In the genomic region with DNA sequence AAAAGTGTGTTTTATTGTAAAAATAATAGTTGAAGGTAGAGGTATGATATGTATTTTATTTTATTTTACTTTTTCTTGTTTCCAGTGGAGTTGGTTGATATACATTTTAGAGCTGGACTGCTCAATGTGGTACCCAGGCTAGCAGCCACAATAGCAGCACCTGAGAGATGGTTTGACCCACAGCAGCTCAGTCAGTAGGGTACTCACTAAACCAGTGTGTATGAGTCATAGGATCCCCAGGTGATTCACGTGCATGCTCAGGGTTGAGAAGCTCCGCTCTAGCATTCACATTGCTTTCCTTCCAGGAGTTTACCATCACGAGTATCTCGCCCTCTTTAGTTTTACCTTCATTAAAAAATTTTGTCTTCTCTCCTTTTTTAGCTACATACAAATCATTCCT, we compare ENCODE assay signal across 22 cellular contexts.
"Had no signal": no experiment of that assay in that cellular context is flagged by ENCODE, and none has a peak within 500 bp of the region (broad histone marks: within the 10 kb centered on the region; RNA-seq: fewer than 3 reads in every experiment).

No MANE protein-coding gene starts in this region.

- FAIRE-seq: endometrium had no signal

- H3K36me3 ChIP-seq: breast epithelium, heart right ventricle, left lung, lower lobe of right lung, neural progenitor cell, spleen, tibial nerve had no signal

- ATAC-seq: activated CD8-positive, alpha-beta memory T cell treated with anti-CD3 and anti-CD28 coated beads, Interleukin-2, amount 10 ng/mL, durations not matched to agents 7 days and 5 days; activated CD8-positive, alpha-beta T cell treated with anti-CD3 and anti-CD28 coated beads, Interleukin-2, amount 10 ng/mL, durations not matched to agents 7 days and 5 days; activated naive CD4-positive, alpha-beta T cell treated with anti-CD3 and anti-CD28 coated beads, Interleukin-2, amount 50 U/mL, for 72 hours; heart right ventricle; left lung; lower lobe of right lung; natural killer cell; right cardiac atrium had no signal

- H3K27ac ChIP-seq: breast epithelium, heart right ventricle, left lung, lower lobe of right lung, neural progenitor cell, spleen, tibial nerve had no signal

- H3K27me3 ChIP-seq: neural progenitor cell, tibial nerve had no signal

- H3K4me3 ChIP-seq: breast epithelium, heart right ventricle, left lung, lower lobe of right lung, neural progenitor cell, spleen, tibial nerve had no signal

- DNase-seq: activated CD4-positive, CD25-positive, alpha-beta regulatory T cell treated with anti-CD3 and anti-CD28 coated beads, Interleukin-2, amount 50 U/mL, for 72 hours; activated CD8-positive, alpha-beta memory T cell treated with anti-CD3 and anti-CD28 coated beads, Interleukin-2, amount 10 ng/mL, durations not matched to agents 7 days and 5 days; activated CD8-positive, alpha-beta T cell treated with anti-CD3 and anti-CD28 coated beads, Interleukin-2, amount 10 ng/mL, durations not matched to agents 7 days and 5 days; activated naive CD4-positive, alpha-beta T cell; activated T-cell treated with anti-CD3 and anti-CD28 coated beads, Interleukin-2, amount 50 U/mL, for 48 hours; erythroblast; foreskin fibroblast; heart right ventricle; kidney glomerular epithelial cell; left lung; lower lobe of right lung; mesendoderm; natural killer cell; right cardiac atrium; spleen; stimulated activated naive CD4-positive, alpha-beta T cell; T-helper 2 cell had no signal

- H3K4me1 ChIP-seq: breast epithelium, heart right ventricle, left lung, spleen, tibial nerve had no signal

- H3K9me3 ChIP-seq: breast epithelium, heart right ventricle, left lung, lower lobe of right lung, spleen, tibial nerve had no signal
